ENCODE assay signal across 11 cellular contexts in genomic region chr3:56916697-56917336, GRCh38.
DNase-seq lines count a peak whose midpoint lies in the region; ATAC-seq and TF ChIP-seq lines count a peak whose summit lies in the region.
"Had no signal": no experiment of that assay in that cellular context is flagged by ENCODE, and none has a peak within 500 bp of the region (broad histone marks: within the 10 kb centered on the region; RNA-seq: fewer than 3 reads in every experiment).

No MANE protein-coding gene starts in this region.

- H4K20me1 ChIP-seq in DOHH2 (ENCODE audit: control insufficient read depth, insufficient read depth, low read depth, low read length) (no peaks in the 10 kb centered on the region), IMR-90 (ENCODE audit: insufficient read depth, low read length) (no peaks in the 10 kb centered on the region), mammary epithelial cell (ENCODE audit: insufficient read depth, low read length) (no peaks in the 10 kb centered on the region)

- peaks cover 25% of the 10 kb centered on the region for H3F3A ChIP-seq in DOHH2 (ENCODE audit: control insufficient read depth, insufficient read depth)

- in situ Hi-C loops in IMR-90 (cut with MboI; ENCODE audit: low sequenced_read_pairs) (no loop called here), mammary epithelial cell (cut with MboI; ENCODE audit: low sequenced_read_pairs in 2 of 2) (no loop called here)

- H3K27me3 ChIP-seq in DOHH2 (ENCODE audit: control insufficient read depth, low read length), result no peaks in the 10 kb centered on the region
- H3K27me3 ChIP-seq in IMR-90 (ENCODE audit: control insufficient read depth, insufficient read depth, low read length), result peaks cover 3% of the 10 kb centered on the region
- no peaks in the 10 kb centered on the region for H3K27me3 ChIP-seq in parathyroid adenoma (ENCODE audit: control insufficient read depth, insufficient read depth, low read length)
- no peaks in the 10 kb centered on the region for H3K27me3 ChIP-seq in tibial nerve
- H3K27me3 ChIP-seq in mammary epithelial cell (ENCODE audit: insufficient read depth, low read length), result no peaks in the 10 kb centered on the region
- no peaks in the 10 kb centered on the region for H3K27me3 ChIP-seq in adrenal gland
- H3K27me3 ChIP-seq: testis had no signal

- no peak overlapping the region for H2AK5ac ChIP-seq in IMR-90 (ENCODE audit: low read depth, low read length)

- DNase-seq in IMR-90 (no peak), tibial nerve (ENCODE audit: low spot score in 2 of 2) (no peak), mammary epithelial cell (no peak), omental fat pad (ENCODE audit: low spot score) (no peak), adrenal gland (no peak)
- no peak for DNase-seq in activated naive CD8-positive, alpha-beta T cell treated with anti-CD3 and anti-CD28 coated beads, Interleukin-2, amount 50 U/mL, for 24 hours
- DNase-seq: testis had no signal

- no peaks in the 10 kb centered on the region for H3K9me2 ChIP-seq in DOHH2 (replicated peaks; ENCODE audit: control insufficient read depth, low read length)

- no peak overlapping the region for H3K23ac ChIP-seq in IMR-90 (ENCODE audit: low read depth, low read length)

- peak overlapping the region; percentile 96 for H3K4me2 ChIP-seq in DOHH2 (ENCODE audit: low read length)
- H3K4me2 ChIP-seq in IMR-90 (ENCODE audit: low read depth, low read length), result no peak overlapping the region
- H3K4me2 ChIP-seq in parathyroid adenoma (ENCODE audit: low read length), result no peak overlapping the region
- H3K4me2 ChIP-seq in mammary epithelial cell (ENCODE audit: insufficient read depth, low read depth, low read length), result no peak overlapping the region

- H2BK5ac ChIP-seq in IMR-90 (ENCODE audit: low read depth, low read length, poor library complexity, severe bottlenecking), result no peak overlapping the region

- no peaks in the 10 kb centered on the region for H3K27me3 Mint-ChIP-seq in activated naive CD8-positive, alpha-beta T cell treated with anti-CD3 and anti-CD28 coated beads, Interleukin-2, amount 50 U/mL, for 24 hours

- H2AFZ ChIP-seq in IMR-90 (replicated peaks; ENCODE audit: low read length, poor library complexity) (no peak overlapping the region), parathyroid adenoma (no peak overlapping the region), mammary epithelial cell (ENCODE audit: low read depth, low read length) (no peak overlapping the region)

- CTCF ChIA-PET in IMR-90 (lab: Yijun Ruan, JAX), result no interaction called here
- CTCF ChIA-PET in mammary epithelial cell (lab: Charles Lee; ENCODE audit: low non-redundant PET), result no interaction called here

- WGBS in IMR-90 (ENCODE audit: extremely low coverage in 2 of 2, insufficient read length in 1 of 2), 2 experiments, result 100% methylated on average over 1 of the region's 5 CpGs; no CpG with 5 or more reads in 1 of the 2 experiments
- 83 to 86% methylated on average over 5 of the region's 5 CpGs for WGBS in tibial nerve, 2 donors
- 100% methylated on average over 4 of the region's 5 CpGs for WGBS in mammary epithelial cell (ENCODE audit: low coverage, missing lambda C conversion rate)
- 75 to 86% (median 83%) methylated on average over 5 of the region's 5 CpGs for WGBS in adrenal gland, 4 donors

- H2AK9ac ChIP-seq in IMR-90 (replicated peaks; ENCODE audit: low read depth, low read length, poor library complexity), result peak overlapping the region; percentile 72

- H3K4ac ChIP-seq in IMR-90 (ENCODE audit: low read depth, low read length), result no peak overlapping the region

- ATAC-seq in IMR-90 (ENCODE audit: low read depth) (no peak), omental fat pad (ENCODE audit: low FRiP score) (no peak)
- ATAC-seq in activated naive CD8-positive, alpha-beta T cell treated with anti-CD3 and anti-CD28 coated beads, Interleukin-2, amount 50 U/mL, for 24 hours, result peak; percentile 44

- no peak overlapping the region for H2BK15ac ChIP-seq in IMR-90 (ENCODE audit: low read depth, low read length)

- H3K9me3 ChIP-seq in DOHH2 (ENCODE audit: control insufficient read depth, insufficient read depth, low read length), result no peaks in the 10 kb centered on the region
- no peaks in the 10 kb centered on the region for H3K9me3 ChIP-seq in IMR-90 (ENCODE audit: control insufficient read depth, insufficient read depth, low read length)
- no peaks in the 10 kb centered on the region for H3K9me3 ChIP-seq in parathyroid adenoma (ENCODE audit: control insufficient read depth, low read length)
- no peaks in the 10 kb centered on the region for H3K9me3 ChIP-seq in tibial nerve
- no peaks in the 10 kb centered on the region for H3K9me3 ChIP-seq in mammary epithelial cell (replicated peaks; ENCODE audit: insufficient read depth, low read length)
- H3K9me3 ChIP-seq in adrenal gland (replicated peaks in 1 of 3), result no peaks in the 10 kb centered on the region
- H3K9me3 ChIP-seq: testis had no signal

- TF ChIP-seq CTCF in DOHH2 (IDR thresholded peaks at IDR 0.05; ENCODE audit: low read depth, low read length, poor library complexity, severe bottlenecking), result no peak
- no peak for TF ChIP-seq CTCF in IMR-90 (conservative IDR thresholded peaks at IDR 0.05; ENCODE audit: low read depth, low read length)
- TF ChIP-seq CTCF in parathyroid adenoma (IDR thresholded peaks at IDR 0.05), result no peak
- TF ChIP-seq CTCF in tibial nerve (IDR thresholded peaks at IDR 0.05), result no peak
- TF ChIP-seq CTCF in mammary epithelial cell (conservative IDR thresholded peaks at IDR 0.05 in 1 of 2, IDR thresholded peaks at IDR 0.05 in 1 of 2; ENCODE audit: extremely low read depth in 1 of 2, insufficient read depth in 1 of 2, low read depth in 1 of 2, low read length in 2 of 2), result no peak
- TF ChIP-seq CTCF in omental fat pad (IDR thresholded peaks at IDR 0.05), result no peak
- TF ChIP-seq CTCF in adrenal gland (IDR thresholded peaks at IDR 0.05), result no peak

- dilution Hi-C loops in IMR-90 (cut with HindIII; ENCODE audit: low sequenced_read_pairs, unreplicated experiment), result no loop called here
- dilution Hi-C loops in mammary epithelial cell (cut with HindIII; ENCODE audit: low sequenced_read_pairs), result loop anchor here (5.0 kb wide), 1 partner anchor 65 kb away; no protein-coding TSS in a partner anchor

- no peaks in the 10 kb centered on the region for H3K36me3 Mint-ChIP-seq in activated naive CD8-positive, alpha-beta T cell treated with anti-CD3 and anti-CD28 coated beads, Interleukin-2, amount 50 U/mL, for 24 hours (ENCODE audit: low read depth)
- H3K36me3 Mint-ChIP-seq: WTC11 had no signal

- POLR2A ChIA-PET in IMR-90 (lab: Charles Lee; ENCODE audit: unreplicated experiment), result no interaction called here

- H4K8ac ChIP-seq in IMR-90 (ENCODE audit: low read depth in 2 of 2, low read length in 2 of 2), result no peak overlapping the region

- no peak for TF ChIP-seq RAD21 in IMR-90 (IDR thresholded peaks at IDR 0.05; ENCODE audit: low read length)

- H3K9ac ChIP-seq in IMR-90 (ENCODE audit: low read depth, low read length) (no peak overlapping the region), parathyroid adenoma (no peak overlapping the region), mammary epithelial cell (ENCODE audit: insufficient read depth, low read length) (no peak overlapping the region)

- BruUV-seq in IMR-90 (replicated peaks; lab: Mats Ljungman, UMichigan) (no TSS peak), mammary epithelial cell (replicated peaks; lab: Mats Ljungman, UMichigan) (no TSS peak)

- no peak overlapping the region for H3K56ac ChIP-seq in IMR-90 (ENCODE audit: extremely low read depth, insufficient read depth, low read length)

- H3K36me3 ChIP-seq in DOHH2 (ENCODE audit: control insufficient read depth, low read length), result no peaks in the 10 kb centered on the region
- no peaks in the 10 kb centered on the region for H3K36me3 ChIP-seq in IMR-90 (ENCODE audit: control insufficient read depth, insufficient read depth, low read length)
- H3K36me3 ChIP-seq in parathyroid adenoma (ENCODE audit: control insufficient read depth, insufficient read depth, low read length), result no peaks in the 10 kb centered on the region
- no peaks in the 10 kb centered on the region for H3K36me3 ChIP-seq in tibial nerve
- H3K36me3 ChIP-seq in mammary epithelial cell (ENCODE audit: insufficient read depth, low read length), result no peaks in the 10 kb centered on the region
- H3K36me3 ChIP-seq in adrenal gland (replicated peaks in 1 of 2), result no peaks in the 10 kb centered on the region

- H3K79me1 ChIP-seq in IMR-90 (ENCODE audit: low read depth in 1 of 2, low read length in 2 of 2), result no peaks in the 10 kb centered on the region

- no peak overlapping the region for H4K5ac ChIP-seq in IMR-90 (ENCODE audit: low read depth, low read length)

- no peak overlapping the region for H3K18ac ChIP-seq in IMR-90 (ENCODE audit: low read depth, low read length)

- H2BK120ac ChIP-seq in IMR-90 (ENCODE audit: low read depth, low read length), result no peak overlapping the region

- peaks cover 69% of the 10 kb centered on the region for H3K4me1 ChIP-seq in DOHH2 (ENCODE audit: control insufficient read depth, low read length)
- peaks cover 2% of the 10 kb centered on the region for H3K4me1 ChIP-seq in IMR-90 (ENCODE audit: control insufficient read depth, insufficient read depth, low read length)
- H3K4me1 ChIP-seq in parathyroid adenoma, result peaks cover 13% of the 10 kb centered on the region
- H3K4me1 ChIP-seq in tibial nerve, result peaks cover 0 to 16% (median 6%) of the 10 kb centered on the region in 4 donors
- H3K4me1 ChIP-seq in mammary epithelial cell (ENCODE audit: insufficient read depth, low read length), result no peaks in the 10 kb centered on the region
- H3K4me1 ChIP-seq in adrenal gland (replicated peaks in 1 of 2), result peaks cover 6 to 13% of the 10 kb centered on the region in 2 donors

- peak overlapping the region; percentile 94 for H3K27ac Mint-ChIP-seq in activated naive CD8-positive, alpha-beta T cell treated with anti-CD3 and anti-CD28 coated beads, Interleukin-2, amount 50 U/mL, for 24 hours
- H3K27ac Mint-ChIP-seq: WTC11 had no signal

- H3K9me3 Mint-ChIP-seq in activated naive CD8-positive, alpha-beta T cell treated with anti-CD3 and anti-CD28 coated beads, Interleukin-2, amount 50 U/mL, for 24 hours, result no peaks in the 10 kb centered on the region
- H3K9me3 Mint-ChIP-seq: neural crest cell had no signal

- TF ChIP-seq POLR2A in IMR-90 (IDR thresholded peaks at IDR 0.05; ENCODE audit: low read depth, low read length) (no peak), tibial nerve (IDR thresholded peaks at IDR 0.05) (no peak), adrenal gland (IDR thresholded peaks at IDR 0.05) (no peak)

- intact Hi-C loops in IMR-90 (cut with micrococcal nuclease), result no loop called here
- intact Hi-C loops in mammary epithelial cell (cut with micrococcal nuclease), result no loop called here
- intact Hi-C loops in adrenal gland (cut with DNase I), result no loop called here

- H2BK20ac ChIP-seq in IMR-90 (ENCODE audit: low read depth, low read length), result no peak overlapping the region

- H3K9me1 ChIP-seq in IMR-90 (ENCODE audit: insufficient read depth, low read length), result no peaks in the 10 kb centered on the region

- H3K27ac ChIP-seq in DOHH2 (ENCODE audit: low read depth, low read length), result peak overlapping the region; percentile 81
- no peak overlapping the region for H3K27ac ChIP-seq in IMR-90 (ENCODE audit: insufficient read depth, low read length)
- peak overlapping the region; percentile 59 for H3K27ac ChIP-seq in parathyroid adenoma
- H3K27ac ChIP-seq in tibial nerve, result peak overlapping the region in 1 of 4 donors; percentile 42
- H3K27ac ChIP-seq in mammary epithelial cell (ENCODE audit: insufficient read depth, low read depth, low read length), result no peak overlapping the region
- H3K27ac ChIP-seq in adrenal gland, result peak overlapping the region in 1 of 5 donors; percentile 67

- no peak overlapping the region for H3K14ac ChIP-seq in IMR-90 (replicated peaks; ENCODE audit: low read depth, low read length)

- H3K4me3 Mint-ChIP-seq in activated naive CD8-positive, alpha-beta T cell treated with anti-CD3 and anti-CD28 coated beads, Interleukin-2, amount 50 U/mL, for 24 hours, result peak overlapping the region; percentile 88
- H3K4me3 Mint-ChIP-seq: neural crest cell, WTC11 had no signal

- H3K79me2 ChIP-seq in DOHH2 (ENCODE audit: control insufficient read depth, low read length) (no peaks in the 10 kb centered on the region), parathyroid adenoma (peaks cover 10% of the 10 kb centered on the region), mammary epithelial cell (ENCODE audit: insufficient read depth, low read length) (no peaks in the 10 kb centered on the region)

- no peak overlapping the region for H4K91ac ChIP-seq in IMR-90 (ENCODE audit: insufficient read depth, low read depth, low read length)

- peaks cover 78% of the 10 kb centered on the region for H3K4me1 Mint-ChIP-seq in activated naive CD8-positive, alpha-beta T cell treated with anti-CD3 and anti-CD28 coated beads, Interleukin-2, amount 50 U/mL, for 24 hours

- TF ChIP-seq EP300 in tibial nerve (IDR thresholded peaks at IDR 0.05), result no peak

- H3K4me3 ChIP-seq in DOHH2 (ENCODE audit: low read length) (peak overlapping the region; percentile 77), IMR-90 (ENCODE audit: insufficient read depth, low read depth, low read length) (no peak overlapping the region), parathyroid adenoma (ENCODE audit: low read depth, low read length) (no peak overlapping the region), tibial nerve (peak overlapping the region in 1 of 4 donors; percentile 29), mammary epithelial cell (replicated peaks in 1 of 3; ENCODE audit: insufficient read depth in 1 of 3, low read depth in 2 of 3, low read length in 3 of 3) (no peak overlapping the region), adrenal gland (no peak overlapping the region)
- H3K4me3 ChIP-seq: testis had no signal

Comparison
In these comparisons a context has a peak if more than half of its experiments do, and no peak if none do; other contexts are left out.
1. H3K27ac ChIP-seq: peak in DOHH2 (single experiment) and parathyroid adenoma (single experiment); none in IMR-90 (single experiment) and mammary epithelial cell (single experiment).